Comparison of ENCODE assay signal across 18 cellular contexts in genomic region chr4:16116493-16116990, GRCh38. TPM values are rescaled to one million over a fixed set of nuclear protein-coding genes. Genes with fewer than 3 reads are reported as not detected.
DNase-seq lines count a peak whose midpoint lies in the region; ATAC-seq lines count a peak whose summit lies in the region.
"Had no signal": no experiment of that assay in that cellular context is flagged by ENCODE, and none has a peak within 500 bp of the region (broad histone marks: within the 10 kb centered on the region; RNA-seq: fewer than 3 reads in every experiment).

No MANE protein-coding gene starts in this region.

- intact Hi-C loops in left ventricle myocardium superior (cut with micrococcal nuclease) (no loop called here), left cardiac atrium (cut with DNase I) (no loop called here)

- DNase-seq in left ventricle myocardium superior (no peak), left cardiac atrium (no peak), NCI-H2081 (lab: John Stamatoyannopoulos, UW) (peak; percentile 54 to 72), pons (ENCODE audit: low spot score) (no peak), CD1c-positive myeloid dendritic cell (ENCODE audit: extremely low spot score) (no peak)
- DNase-seq: activated CD4-positive, alpha-beta T cell treated with anti-CD3 and anti-CD28 coated beads for 36 hours; activated naive CD4-positive, alpha-beta T cell treated with anti-CD3 and anti-CD28 coated beads, Interleukin-2, amount 10 ng/mL, durations not matched to agents 7 days and 5 days; activated T-cell treated with anti-CD3 and anti-CD28 coated beads, Interleukin-2, amount 50 U/mL, for 72 hours; amygdala; caudate nucleus; CD4-positive, alpha-beta memory T cell; MG63; NCI-H1694 treated with DMSO at 0.1 percent for 48 hours; NCI-H526 treated with DMSO at 0.1 percent for 48 hours; stimulated activated CD4-positive, alpha-beta T cell treated with anti-CD3 and anti-CD28 coated beads, Interleukin-1b, Interleukin-23, amount 100 ng/mL, for 48 hours had no signal

- ATAC-seq in left ventricle myocardium superior: peak; percentile 28
- ATAC-seq in left cardiac atrium: no peak
- ATAC-seq in esophagus mucosa: peak; percentile 38
- no peak for ATAC-seq in HG03159 (IDR thresholded peaks at IDR 0.05; ENCODE audit: unreplicated experiment)
- ATAC-seq: activated CD4-positive, alpha-beta T cell treated with anti-CD3 and anti-CD28 coated beads for 36 hours; activated T-cell treated with anti-CD3 and anti-CD28 coated beads, Interleukin-2, amount 50 U/mL, for 72 hours had no signal

RNA-seq across cellular contexts. Expression of gene PROM1, which starts 32.7 kb away (rescaled TPM):
- total RNA-seq in left ventricle myocardium superior (3.2 TPM), left cardiac atrium (1 to 10 TPM; 5.5 to 5.8 TPM), esophagus mucosa (5.2 TPM)
- total RNA-seq: CD4-positive, alpha-beta memory T cell; OCI-LY7 had no signal

Comparison
In these comparisons a context has a peak if more than half of its experiments do, and no peak if none do; other contexts are left out.
1. ATAC-seq: peak in left ventricle myocardium superior (single experiment) and esophagus mucosa (single experiment); none in left cardiac atrium (0 of 2) and HG03159 (single experiment).
2. DNase-seq: peak in NCI-H2081 (2 of 2); none in left ventricle myocardium superior (single experiment), left cardiac atrium (single experiment), pons (single experiment) and CD1c-positive myeloid dendritic cell (single experiment).